ENCODE assay signal across 13 cellular contexts in genomic region chr17:77407321-77408277, GRCh38.
DNase-seq lines count a peak whose midpoint lies in the region; ATAC-seq and TF ChIP-seq lines count a peak whose summit lies in the region.
"Had no signal": no experiment of that assay in that cellular context is flagged by ENCODE, and none has a peak within 500 bp of the region (broad histone marks: within the 10 kb centered on the region; RNA-seq: fewer than 3 reads in every experiment).

No MANE protein-coding gene starts in this region.

- no peaks in the 10 kb centered on the region for H3K9me3 ChIP-seq in muscle layer of colon (ENCODE audit: low read length)
- H3K9me3 ChIP-seq: left lung had no signal

- H3K36me3 ChIP-seq in muscle layer of colon (ENCODE audit: insufficient read depth, low read length) = peaks cover 5% of the 10 kb centered on the region

- H3K27me3 ChIP-seq in muscle layer of colon (ENCODE audit: control insufficient read depth in 1 of 2, insufficient read depth in 2 of 2, low read length in 2 of 2) = no peaks in the 10 kb centered on the region
- H3K27me3 ChIP-seq: left lung had no signal

- no peak for ATAC-seq in HG02610 (IDR thresholded peaks at IDR 0.05; ENCODE audit: unreplicated experiment)
- ATAC-seq: left lung had no signal

- no peaks in the 10 kb centered on the region for H3K9me3 Mint-ChIP-seq in activated naive CD4-positive, alpha-beta T cell treated with anti-CD3 and anti-CD28 coated beads, Interleukin-2, amount 50 U/mL, for 24 hours
- no peaks in the 10 kb centered on the region for H3K9me3 Mint-ChIP-seq in MCF 10A (ENCODE audit: unreplicated experiment)

- intact Hi-C loops in MCF 10A (cut with micrococcal nuclease) = loop anchor here (5.0 kb wide), 1 partner anchor 40 kb away; no protein-coding TSS in a partner anchor

- CTCF ChIA-PET in MCF 10A (lab: Yijun Ruan, JAX) = interaction anchor here (1.8 to 3.1 kb wide), 2 partner anchors 22 to 76 kb away, joined by 4 to 15 read pairs; no protein-coding TSS in a partner anchor

- TF ChIP-seq CTCF in MCF 10A (IDR thresholded peaks at IDR 0.05; ENCODE audit: unreplicated experiment) = no peak

- no peak overlapping the region for H3K4me3 ChIP-seq in muscle layer of colon (ENCODE audit: low read depth in 1 of 2, low read length in 2 of 2)
- H3K4me3 ChIP-seq: left lung had no signal

- POLR2A ChIA-PET in MCF 10A (lab: Yijun Ruan, JAX) = interaction anchor here (0.7 to 7.1 kb wide), 3 partner anchors 17 to 84 kb away, joined by 3 to 112 read pairs (median 4); no protein-coding TSS in a partner anchor

- peak overlapping the region; percentile 97 for H3K27ac Mint-ChIP-seq in activated naive CD4-positive, alpha-beta T cell treated with anti-CD3 and anti-CD28 coated beads, Interleukin-2, amount 50 U/mL, for 24 hours
- peak overlapping the region; percentile 74 for H3K27ac Mint-ChIP-seq in MCF 10A (ENCODE audit: low read depth, unreplicated experiment)

- no TSS peak for BruUV-seq in MCF 10A (replicated peaks; lab: Mats Ljungman, UMichigan)

- no peaks in the 10 kb centered on the region for H3K36me3 Mint-ChIP-seq in activated naive CD4-positive, alpha-beta T cell treated with anti-CD3 and anti-CD28 coated beads, Interleukin-2, amount 50 U/mL, for 24 hours
- peaks cover 39% of the 10 kb centered on the region for H3K36me3 Mint-ChIP-seq in MCF 10A (ENCODE audit: insufficient read depth, unreplicated experiment)

- DNase-seq in activated naive CD4-positive, alpha-beta T cell treated with anti-CD3 and anti-CD28 coated beads, Interleukin-2, amount 50 U/mL, for 16 hours = no peak
- no peak for DNase-seq in MCF 10A (ENCODE audit: unreplicated experiment)
- peak; percentile 70 for DNase-seq in ureter (ENCODE audit: low spot score)
- DNase-seq in activated CD4-positive, CD25-positive, alpha-beta regulatory T cell (lab: John Stamatoyannopoulos, UW) = no peak
- no peak for DNase-seq in NCI-H524 treated with DMSO at 0.1 percent for 48 hours (lab: John Stamatoyannopoulos, UW)
- DNase-seq: C1 segment of cervical spinal cord, erythroblast, left lung, SIG-M5 had no signal

- H3K9ac ChIP-seq in muscle layer of colon (ENCODE audit: low read length) = peak overlapping the region; percentile 32

- H3K4me1 Mint-ChIP-seq in activated naive CD4-positive, alpha-beta T cell treated with anti-CD3 and anti-CD28 coated beads, Interleukin-2, amount 50 U/mL, for 24 hours = peaks cover 93% of the 10 kb centered on the region
- H3K4me1 Mint-ChIP-seq in MCF 10A (ENCODE audit: insufficient read depth, unreplicated experiment) = peaks cover 62% of the 10 kb centered on the region

- H3K4me1 ChIP-seq in muscle layer of colon (ENCODE audit: insufficient read depth, low read length) = peaks cover 87% of the 10 kb centered on the region

- H3K4me3 Mint-ChIP-seq in activated naive CD4-positive, alpha-beta T cell treated with anti-CD3 and anti-CD28 coated beads, Interleukin-2, amount 50 U/mL, for 24 hours = peak overlapping the region; percentile 93
- peak overlapping the region; percentile 13 for H3K4me3 Mint-ChIP-seq in MCF 10A (ENCODE audit: unreplicated experiment)

- no peaks in the 10 kb centered on the region for H3K27me3 Mint-ChIP-seq in activated naive CD4-positive, alpha-beta T cell treated with anti-CD3 and anti-CD28 coated beads, Interleukin-2, amount 50 U/mL, for 24 hours
- H3K27me3 Mint-ChIP-seq in MCF 10A (ENCODE audit: insufficient read depth, unreplicated experiment) = no peaks in the 10 kb centered on the region

- peak overlapping the region; percentile 93 for H3K27ac ChIP-seq in muscle layer of colon (ENCODE audit: low read depth, low read length)
- H3K27ac ChIP-seq: HL-60 had no signal
